In genomic region chr10:102450124-102450373, GRCh38 we compare ENCODE assay signal across 8 cellular contexts. TPM values are rescaled to one million over a fixed set of nuclear protein-coding genes. Genes with fewer than 3 reads are reported as not detected.
DNase-seq lines count a peak whose midpoint lies in the region; ATAC-seq and TF ChIP-seq lines count a peak whose summit lies in the region.

No MANE protein-coding gene starts in this region.

- H3K36me3 ChIP-seq in ACC112 (ENCODE audit: insufficient read depth, low read length) = no peaks in the 10 kb centered on the region
- peaks cover 0 to under 1% (median 0%) of the 10 kb centered on the region in 4 donors for H3K36me3 ChIP-seq in liver (ENCODE audit: control insufficient read depth in 4 of 4, insufficient read depth in 3 of 4, low read depth in 1 of 4, low read length in 3 of 4)
- H3K36me3 ChIP-seq in upper lobe of right lung = no peaks in the 10 kb centered on the region

- DNase-seq in HEK293T (ENCODE audit: extremely low spot score) (no peak), upper lobe of right lung (no peak), GM10248 (ENCODE audit: extremely low spot score) (no peak), DMS114 treated with DMSO at 0.1 percent for 48 hours (lab: John Stamatoyannopoulos, UW; ENCODE audit: unreplicated experiment) (no peak), NCI-H146 treated with DMSO at 0.1 percent for 48 hours (lab: John Stamatoyannopoulos, UW; ENCODE audit: unreplicated experiment) (no peak)
- DNase-seq in activated naive CD8-positive, alpha-beta T cell treated with anti-CD3 and anti-CD28 coated beads, Interleukin-2, amount 10 ng/mL, durations not matched to agents 7 days and 5 days = no peak

- peaks cover 2% of the 10 kb centered on the region for H3K79me2 ChIP-seq in ACC112 (ENCODE audit: control insufficient read depth, insufficient read depth, low read length, unreplicated experiment)

- H3K9me3 Mint-ChIP-seq in activated naive CD8-positive, alpha-beta T cell treated with anti-CD3 and anti-CD28 coated beads, Interleukin-2, amount 10 ng/mL, durations not matched to agents 7 days and 5 days = no peaks in the 10 kb centered on the region

- no peak for ATAC-seq in activated naive CD8-positive, alpha-beta T cell treated with anti-CD3 and anti-CD28 coated beads, Interleukin-2, amount 10 ng/mL, durations not matched to agents 7 days and 5 days (ENCODE audit: low read depth)
- no peak for ATAC-seq in upper lobe of right lung

- H3K27me3 ChIP-seq in ACC112 (ENCODE audit: insufficient read depth, low read length) = no peaks in the 10 kb centered on the region
- H3K27me3 ChIP-seq in liver (ENCODE audit: control insufficient read depth in 4 of 4, insufficient read depth in 4 of 4, low read length in 3 of 4) = no peaks in the 10 kb centered on the region
- H3K27me3 ChIP-seq in upper lobe of right lung = no peaks in the 10 kb centered on the region

- H2AFZ ChIP-seq in ACC112 (ENCODE audit: low read length, unreplicated experiment) = peak overlapping the region; percentile 93

- H3K4me3 Mint-ChIP-seq in activated naive CD8-positive, alpha-beta T cell treated with anti-CD3 and anti-CD28 coated beads, Interleukin-2, amount 10 ng/mL, durations not matched to agents 7 days and 5 days = peak overlapping the region; percentile 94

- peaks cover 9% of the 10 kb centered on the region for H3K36me3 Mint-ChIP-seq in activated naive CD8-positive, alpha-beta T cell treated with anti-CD3 and anti-CD28 coated beads, Interleukin-2, amount 10 ng/mL, durations not matched to agents 7 days and 5 days

- H3K27ac Mint-ChIP-seq in activated naive CD8-positive, alpha-beta T cell treated with anti-CD3 and anti-CD28 coated beads, Interleukin-2, amount 10 ng/mL, durations not matched to agents 7 days and 5 days = peak overlapping the region; percentile 93

- peak overlapping the region; percentile 50 to 92 for H3K9ac ChIP-seq in liver (ENCODE audit: low read depth in 1 of 2, low read length in 2 of 2)

- peaks cover 30% of the 10 kb centered on the region for H3K4me1 ChIP-seq in ACC112 (ENCODE audit: control insufficient read depth, insufficient read depth, low read length, unreplicated experiment)
- H3K4me1 ChIP-seq in liver (ENCODE audit: control insufficient read depth in 4 of 4, insufficient read depth in 4 of 4, low read length in 3 of 4) = peaks cover 4 to 27% (median 16%) of the 10 kb centered on the region in 4 donors
- H3K4me1 ChIP-seq in upper lobe of right lung = peaks cover 30% of the 10 kb centered on the region

- intact Hi-C loops in upper lobe of right lung (cut with DNase I) = no loop called here

- WGBS in liver = under 1% methylated on average over 11 of the region's 11 CpGs

- TF ChIP-seq RAD21 in liver (IDR thresholded peaks at IDR 0.05) = no peak

- H3K9me3 ChIP-seq in liver (ENCODE audit: control insufficient read depth in 4 of 4, low read length in 3 of 4) (no peaks in the 10 kb centered on the region), upper lobe of right lung (no peaks in the 10 kb centered on the region)

- H3K27me3 Mint-ChIP-seq in activated naive CD8-positive, alpha-beta T cell treated with anti-CD3 and anti-CD28 coated beads, Interleukin-2, amount 10 ng/mL, durations not matched to agents 7 days and 5 days = no peaks in the 10 kb centered on the region

- CTCF ChIA-PET in HEK293T (lab: Yijun Ruan, JAX) = interaction anchor here (0.7 to 1.3 kb wide), 5 partner anchors 12 to 137 kb away, joined by 3 to 5 read pairs (median 3); no protein-coding TSS in a partner anchor
- CTCF ChIA-PET in GM10248 (lab: Yijun Ruan, JAX) = interaction anchor here (1.2 to 4.9 kb wide), 8 partner anchors 11 to 55 kb away, joined by 3 to 36 read pairs (median 16); partner anchors contain the start of gene FBXL15

- H3K4me1 Mint-ChIP-seq in activated naive CD8-positive, alpha-beta T cell treated with anti-CD3 and anti-CD28 coated beads, Interleukin-2, amount 10 ng/mL, durations not matched to agents 7 days and 5 days = peaks cover 28% of the 10 kb centered on the region

- H3K27ac ChIP-seq in ACC112 (ENCODE audit: low read depth, low read length) = no peak overlapping the region
- H3K27ac ChIP-seq in liver (ENCODE audit: low read depth in 1 of 2, low read length in 2 of 2) = peak overlapping the region; percentile 80 to 81
- H3K27ac ChIP-seq in upper lobe of right lung = peak overlapping the region; percentile 89

- TF ChIP-seq CTCF in liver (IDR thresholded peaks at IDR 0.05; ENCODE audit: low read depth, low read length, missing input control) = no peak
- TF ChIP-seq CTCF in upper lobe of right lung (IDR thresholded peaks at IDR 0.05) = no peak
- TF ChIP-seq CTCF in GM10248 (IDR thresholded peaks at IDR 0.05; ENCODE audit: control extremely low read depth, extremely low read depth, low read depth, missing control alignments) = no peak

- peak overlapping the region; percentile 99 for H3K4me3 ChIP-seq in ACC112 (ENCODE audit: low read depth, low read length)
- H3K4me3 ChIP-seq in liver (ENCODE audit: low read depth in 1 of 3, low read length in 3 of 3) = peak overlapping the region; percentile 50 to 99 (median 99)
- peak overlapping the region; percentile 88 for H3K4me3 ChIP-seq in upper lobe of right lung

- POLR2A ChIA-PET in HEK293T (lab: Yijun Ruan, JAX) (interaction anchor here (0.7 to 6.6 kb wide), 15 partner anchors 9 to 220 kb away, joined by 3 to 101 read pairs (median 4); partner anchors contain the start of genes CUEDC2 and FBXL15), GM10248 (lab: Yijun Ruan, JAX) (interaction anchor here (0.5 to 1.5 kb wide), 4 partner anchors 11 to 44 kb away, joined by 3 to 9 read pairs (median 6); no protein-coding TSS in a partner anchor)
- POLR2A ChIA-PET in activated naive CD8-positive, alpha-beta T cell treated with anti-CD3 and anti-CD28 coated beads, Interleukin-2, amount 10 ng/mL, durations not matched to agents 7 days and 5 days (lab: Charles Lee) = interaction anchor here (0.5 to 6.6 kb wide), 22 partner anchors 8 to 767 kb away, joined by 3 to 163 read pairs (median 5); partner anchors contain the start of genes ACTR1A, ARL3, CUEDC2 and FBXL15

TF ChIP-seq in HEK293T, 16 proteins besides CTCF, POLR2A, EP300 and RAD21:
- peak; percentile 33; the same call in 1 of the 2 replicates for TF ChIP-seq CTBP1 (IDR thresholded peaks at IDR 0.05; ENCODE audit: borderline replicate concordance)
- no peak for TF ChIP-seq PKNOX1 (IDR thresholded peaks at IDR 0.05)

TF ChIP-seq in liver, 16 proteins besides CTCF, POLR2A, EP300 and RAD21 (continues in another document):
- TF ChIP-seq EGR1 (IDR thresholded peaks at IDR 0.05; ENCODE audit: low read depth in 2 of 2) (no peak), GABPA (IDR thresholded peaks at IDR 0.05 in 1 of 2, conservative IDR thresholded peaks at IDR 0.05 in 1 of 2) (no peak), FOXA2 (IDR thresholded peaks at IDR 0.05) (no peak), YY1 (IDR thresholded peaks at IDR 0.05) (no peak), JUND (IDR thresholded peaks at IDR 0.05) (no peak), RXRA (IDR thresholded peaks at IDR 0.05) (no peak), REST (IDR thresholded peaks at IDR 0.05) (no peak), NR2F2 (IDR thresholded peaks at IDR 0.05) (no peak), HNF4A (conservative IDR thresholded peaks at IDR 0.05) (no peak)

RNA-seq across cellular contexts. Expression of gene C10orf95, which starts 1.3 kb away (rescaled TPM):
- under 1 TPM; 0.28 to 0.54 TPM for total RNA-seq in activated naive CD8-positive, alpha-beta T cell treated with anti-CD3 and anti-CD28 coated beads, Interleukin-2, amount 10 ng/mL, durations not matched to agents 7 days and 5 days
- total RNA-seq in liver (under 1 TPM in 1 of 2 donors, not detected in 1; 0.09 TPM), upper lobe of right lung (3.1 TPM)
- under 1 TPM in 1 of 2 donors, not detected in 1; 0.24 TPM for polyA plus RNA-seq in liver

RNA-seq across cellular contexts. Expression of gene CUEDC2, which starts 17.7 kb away (rescaled TPM):
- total RNA-seq in activated naive CD8-positive, alpha-beta T cell treated with anti-CD3 and anti-CD28 coated beads, Interleukin-2, amount 10 ng/mL, durations not matched to agents 7 days and 5 days = 10 to 100 TPM; 68.6 to 70.3 TPM
- total RNA-seq in liver (10 to 100 TPM; 14.4 to 14.6 TPM), upper lobe of right lung (44.8 TPM)
- polyA plus RNA-seq in liver = 10 to 100 TPM; 33.6 to 36.1 TPM

RNA-seq across cellular contexts. Expression of gene FBXL15, which starts 29.4 kb away (rescaled TPM):
- total RNA-seq in activated naive CD8-positive, alpha-beta T cell treated with anti-CD3 and anti-CD28 coated beads, Interleukin-2, amount 10 ng/mL, durations not matched to agents 7 days and 5 days = 10 to 100 TPM; 11.7 to 16.3 TPM
- total RNA-seq in liver (1 to 10 TPM; 4.4 to 5.8 TPM), upper lobe of right lung (16.0 TPM)
- 10 to 100 TPM; 14.3 to 14.4 TPM for polyA plus RNA-seq in liver

RNA-seq across cellular contexts. Expression of gene PSD, which starts 31.5 kb away (rescaled TPM):
- 1 to 10 TPM; 3.6 to 4.3 TPM for total RNA-seq in activated naive CD8-positive, alpha-beta T cell treated with anti-CD3 and anti-CD28 coated beads, Interleukin-2, amount 10 ng/mL, durations not matched to agents 7 days and 5 days
- total RNA-seq in liver = under 1 TPM; 0.56 to 0.59 TPM
- 1 to 10 TPM in 1 of 2 donors, under 1 TPM in 1; 0.84 to 1.3 TPM for polyA plus RNA-seq in liver
- total RNA-seq in upper lobe of right lung = 3.5 TPM

RNA-seq across cellular contexts. Expression of gene ACTR1A, which starts 52.5 kb away (rescaled TPM):
- total RNA-seq in activated naive CD8-positive, alpha-beta T cell treated with anti-CD3 and anti-CD28 coated beads, Interleukin-2, amount 10 ng/mL, durations not matched to agents 7 days and 5 days = 10 to 100 TPM; 64.8 to 67.6 TPM
- total RNA-seq in liver = 10 to 100 TPM; 40.7 to 51.9 TPM
- polyA plus RNA-seq in liver = 10 to 100 TPM; 24.5 to 29.9 TPM
- total RNA-seq in upper lobe of right lung = 92.5 TPM
